ENCODE assay signal across 9 cellular contexts in the genomic region with DNA sequence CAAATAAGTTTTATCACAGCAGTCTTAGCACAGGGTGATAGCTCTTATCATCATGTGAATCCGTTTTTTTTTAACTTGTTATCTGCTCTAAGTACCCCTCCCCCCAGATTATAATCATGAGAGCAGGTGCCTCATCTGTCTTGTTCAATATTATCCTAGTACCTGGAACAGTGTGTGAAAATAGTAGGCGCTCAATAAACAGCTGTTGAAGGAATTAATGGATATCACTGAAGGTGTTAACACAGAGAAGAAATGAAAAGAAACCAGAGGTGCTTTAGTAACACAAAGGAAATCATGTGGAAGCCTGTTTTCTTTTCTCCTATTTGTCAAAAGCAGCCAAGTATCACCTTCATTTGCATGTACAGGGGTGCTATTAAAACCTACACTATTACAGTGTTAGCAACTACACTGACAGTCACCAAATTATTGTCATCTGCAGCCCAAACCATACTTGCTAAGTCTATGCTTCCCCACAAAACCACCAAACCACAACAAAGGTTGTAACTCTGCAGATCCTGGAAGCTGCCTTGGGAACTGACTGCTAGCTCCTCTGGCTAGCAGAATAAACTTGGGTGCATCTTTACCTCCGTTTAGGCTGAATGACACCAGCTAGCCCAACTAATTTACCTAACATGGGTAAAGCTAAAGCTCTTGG. TPM values are rescaled to one million over a fixed set of nuclear protein-coding genes. Genes with fewer than 3 reads are reported as not detected.
DNase-seq lines count a peak whose midpoint lies in the region; ATAC-seq and TF ChIP-seq lines count a peak whose summit lies in the region.
"Had no signal": no experiment of that assay in that cellular context is flagged by ENCODE, and none has a peak within 500 bp of the region (broad histone marks: within the 10 kb centered on the region; RNA-seq: fewer than 3 reads in every experiment).

No MANE protein-coding gene starts in this region.

- DNase-seq in AG10803 (ENCODE audit: low read depth): peak; percentile 78
- DNase-seq in HFFc6: no peak
- peak; percentile 19 for DNase-seq in UCSD-AML1 (lab: John Stamatoyannopoulos, UW; ENCODE audit: unreplicated experiment)
- DNase-seq in epithelial cell of prostate (ENCODE audit: low read depth, low spot score): no peak
- no peak for DNase-seq in stimulated activated naive B cell treated with anti-CD40 and anti-IgM and Interleukin-4, amounts not matched to agents 10 μg/mL and 1 μg/mL and 100 μg/mL, for 72 hours
- DNase-seq in cortex of kidney (lab: John Stamatoyannopoulos, UW): no peak

- peak overlapping the region; percentile 34 for H3K27ac ChIP-seq in epithelial cell of prostate

- H3K4me3 Mint-ChIP-seq in HFFc6: peak overlapping the region; percentile 58
- H3K4me3 Mint-ChIP-seq in stimulated activated naive B cell treated with anti-CD40 and anti-IgM and Interleukin-4, amounts not matched to agents 10 μg/mL and 1 μg/mL and 100 μg/mL, for 72 hours: no peak overlapping the region

- H3K27me3 Mint-ChIP-seq in HFFc6 (ENCODE audit: insufficient read depth): peaks cover 2% of the 10 kb centered on the region; the same call in 1 of the 2 replicates
- no peaks in the 10 kb centered on the region for H3K27me3 Mint-ChIP-seq in stimulated activated naive B cell treated with anti-CD40 and anti-IgM and Interleukin-4, amounts not matched to agents 10 μg/mL and 1 μg/mL and 100 μg/mL, for 72 hours

- peaks cover 82% of the 10 kb centered on the region for H3K4me1 Mint-ChIP-seq in HFFc6 (ENCODE audit: low read depth)
- peaks cover 37 to 55% of the 10 kb centered on the region in 2 donors for H3K4me1 Mint-ChIP-seq in stimulated activated naive B cell treated with anti-CD40 and anti-IgM and Interleukin-4, amounts not matched to agents 10 μg/mL and 1 μg/mL and 100 μg/mL, for 72 hours

- no peak for ATAC-seq in HG03571 (IDR thresholded peaks at IDR 0.05; ENCODE audit: unreplicated experiment)
- no peak for ATAC-seq in GM21360 (IDR thresholded peaks at IDR 0.05; ENCODE audit: unreplicated experiment)
- no peak for ATAC-seq in stimulated activated naive B cell treated with anti-CD40 and anti-IgM and Interleukin-4, amounts not matched to agents 10 μg/mL and 1 μg/mL and 100 μg/mL, for 72 hours (replicated peaks)
- ATAC-seq: mucosa of descending colon had no signal

- H3K27ac Mint-ChIP-seq in HFFc6: peak overlapping the region; percentile 56
- no peak overlapping the region for H3K27ac Mint-ChIP-seq in stimulated activated naive B cell treated with anti-CD40 and anti-IgM and Interleukin-4, amounts not matched to agents 10 μg/mL and 1 μg/mL and 100 μg/mL, for 72 hours

- peaks cover 42% of the 10 kb centered on the region for H3K36me3 Mint-ChIP-seq in HFFc6 (ENCODE audit: low read depth)
- H3K36me3 Mint-ChIP-seq in stimulated activated naive B cell treated with anti-CD40 and anti-IgM and Interleukin-4, amounts not matched to agents 10 μg/mL and 1 μg/mL and 100 μg/mL, for 72 hours: peaks cover 20 to 29% of the 10 kb centered on the region in 2 donors

- no peaks in the 10 kb centered on the region for H3K9me3 Mint-ChIP-seq in HFFc6
- H3K9me3 Mint-ChIP-seq in stimulated activated naive B cell treated with anti-CD40 and anti-IgM and Interleukin-4, amounts not matched to agents 10 μg/mL and 1 μg/mL and 100 μg/mL, for 72 hours: no peaks in the 10 kb centered on the region

- H3K4me3 ChIP-seq in AG10803 (ENCODE audit: low read length): peak overlapping the region; percentile 18; the same call in 1 of the 2 replicates
- H3K4me3 ChIP-seq: mucosa of descending colon had no signal

- TF ChIP-seq CTCF in AG10803 (conservative IDR thresholded peaks at IDR 0.05; ENCODE audit: low read length): no peak
- no peak for TF ChIP-seq CTCF in HFFc6 (IDR thresholded peaks at IDR 0.05)

RNA-seq across cellular contexts. Expression of a gene that starts 2.9 kb away (rescaled TPM):
- total RNA-seq in HFFc6 (2021; fragmentation: NEBNext Ultra II Directional; extraction: Animal tissue kit (Norgen Biotek cat#: 25700)): 10 to 100 TPM; 38.7 to 40.3 (median 39.5) TPM

RNA-seq across cellular contexts. Expression of a gene that starts 3.1 kb away (rescaled TPM):
- 10 to 100 TPM; 15.5 to 21.1 (median 18.7) TPM for total RNA-seq in HFFc6 (2021; fragmentation: NEBNext Ultra II Directional; extraction: Animal tissue kit (Norgen Biotek cat#: 25700))

RNA-seq across cellular contexts. Expression of a gene that starts 50.7 kb away (rescaled TPM):
- 10 to 100 TPM; 73.3 to 90.8 (median 80.7) TPM for total RNA-seq in HFFc6 (2021; fragmentation: NEBNext Ultra II Directional; extraction: Animal tissue kit (Norgen Biotek cat#: 25700))

RNA-seq across cellular contexts. Expression of a gene that starts 50.8 kb away (rescaled TPM):
- total RNA-seq in HFFc6 (2021; fragmentation: NEBNext Ultra II Directional; extraction: Animal tissue kit (Norgen Biotek cat#: 25700)): 10 to 100 TPM in 3 of 6 experiments, 1 to 10 TPM in 3; 9.4 to 12.0 (median 10.1) TPM

Comparison
In these comparisons a context has a peak if more than half of its experiments do, and no peak if none do; other contexts are left out.
1. DNase-seq: peak in AG10803 (single experiment) and UCSD-AML1 (single experiment); none in HFFc6 (single experiment), epithelial cell of prostate (single experiment), stimulated activated naive B cell treated with anti-CD40 and anti-IgM and Interleukin-4, amounts not matched to agents 10 μg/mL and 1 μg/mL and 100 μg/mL, for 72 hours (single experiment) and cortex of kidney (single experiment).